12 cellular contexts compared by ENCODE assay signal in genomic region chrX:130857207-130857606, GRCh38. TPM values are rescaled to one million over a fixed set of nuclear protein-coding genes. Genes with fewer than 3 reads are reported as not detected.
A peak's percentile ranks its signal among the peaks of the same experiment; 100 is the strongest.
DNase-seq lines count a peak whose midpoint lies in the region; ATAC-seq and TF ChIP-seq lines count a peak whose summit lies in the region.
"Had no signal": no experiment of that assay in that cellular context is flagged by ENCODE, and none has a peak within 500 bp of the region (broad histone marks: within the 10 kb centered on the region; RNA-seq: fewer than 3 reads in every experiment).

No MANE protein-coding gene starts in this region.

- H2BK12ac ChIP-seq in H9 (ENCODE audit: insufficient read length, low read depth, low read length), result no peak overlapping the region

- H3K27ac ChIP-seq in H9 (ENCODE audit: insufficient read length, low read depth, low read length), result no peak overlapping the region
- H3K27ac ChIP-seq in stomach, result no peak overlapping the region
- H3K27ac ChIP-seq: A549, right lobe of liver had no signal

- H3K27ac Mint-ChIP-seq in activated CD4-positive, alpha-beta T cell treated with anti-CD3 and anti-CD28 coated beads, Interleukin-2, amount 10 ng/mL, durations not matched to agents 24 days and 14 days, result no peak overlapping the region
- no peak overlapping the region for H3K27ac Mint-ChIP-seq in activated T-helper 17 cell treated with anti-CD3 and anti-CD28 coated beads, Interleukin-2, amount 50 U/mL, for 72 hours
- no peak overlapping the region for H3K27ac Mint-ChIP-seq in H9

- H2AFZ ChIP-seq in H9 (ENCODE audit: low read length), result no peak overlapping the region

- no peak overlapping the region for H3K9ac ChIP-seq in H9 (ENCODE audit: extremely low read depth, insufficient read length, low read length)

- no peak overlapping the region for H3K18ac ChIP-seq in H9 (ENCODE audit: insufficient read length, low read depth, low read length)

- H3K79me1 ChIP-seq in H9 (ENCODE audit: insufficient read depth, low read depth, low read length, poor library complexity, severe bottlenecking), result no peaks in the 10 kb centered on the region

- POLR2A ChIA-PET in HEK293T (lab: Yijun Ruan, JAX), result no interaction called here

- H2BK120ac ChIP-seq in H9 (ENCODE audit: low read depth, low read length, poor library complexity, severe bottlenecking), result no peak overlapping the region

- H3K4me1 Mint-ChIP-seq in activated CD4-positive, alpha-beta T cell treated with anti-CD3 and anti-CD28 coated beads, Interleukin-2, amount 10 ng/mL, durations not matched to agents 24 days and 14 days, result peaks cover 7% of the 10 kb centered on the region
- peaks cover 6% of the 10 kb centered on the region for H3K4me1 Mint-ChIP-seq in activated T-helper 17 cell treated with anti-CD3 and anti-CD28 coated beads, Interleukin-2, amount 50 U/mL, for 72 hours
- no peaks in the 10 kb centered on the region for H3K4me1 Mint-ChIP-seq in H9

- no peak overlapping the region for H3K23ac ChIP-seq in H9 (ENCODE audit: insufficient read length, low read depth, low read length)

- no peak for TF ChIP-seq POLR2A in stomach (IDR thresholded peaks at IDR 0.05)

- TF ChIP-seq CTCF in H9 (conservative IDR thresholded peaks at IDR 0.05) (no peak), stomach (IDR thresholded peaks at IDR 0.05) (no peak)

- no peak overlapping the region for H3K4ac ChIP-seq in H9 (ENCODE audit: low read depth, low read length)

- H2BK20ac ChIP-seq in H9 (ENCODE audit: low read depth, low read length, poor library complexity, severe bottlenecking), result no peak overlapping the region

- peak; percentile 48 for DNase-seq in activated CD4-positive, alpha-beta T cell treated with anti-CD3 and anti-CD28 coated beads, Interleukin-2, amount 10 ng/mL, durations not matched to agents 24 days and 14 days
- DNase-seq in activated CD4-positive, alpha-beta T cell treated with anti-CD3 and anti-CD28 coated beads for 1 hour, result no peak
- no peak for DNase-seq in H9
- no peak for DNase-seq in stomach
- DNase-seq in HEK293T (ENCODE audit: extremely low spot score), result no peak
- DNase-seq: MM.1S, right lobe of liver had no signal

- no peaks in the 10 kb centered on the region for H4K20me1 ChIP-seq in H9 (ENCODE audit: control insufficient read depth, insufficient read depth, insufficient read length)

- H3K27me3 Mint-ChIP-seq in activated CD4-positive, alpha-beta T cell treated with anti-CD3 and anti-CD28 coated beads, Interleukin-2, amount 10 ng/mL, durations not matched to agents 24 days and 14 days, result no peaks in the 10 kb centered on the region
- no peaks in the 10 kb centered on the region for H3K27me3 Mint-ChIP-seq in activated T-helper 17 cell treated with anti-CD3 and anti-CD28 coated beads, Interleukin-2, amount 50 U/mL, for 72 hours
- no peaks in the 10 kb centered on the region for H3K27me3 Mint-ChIP-seq in H9 (ENCODE audit: low read depth)

- H3K14ac ChIP-seq in H9 (ENCODE audit: insufficient read depth, low read length), result no peak overlapping the region

- no peak overlapping the region for H4K8ac ChIP-seq in H9 (replicated peaks; ENCODE audit: insufficient read length, low read depth, low read length)

- no peaks in the 10 kb centered on the region for H3K36me3 ChIP-seq in stomach
- H3K36me3 ChIP-seq: HAP-1, right lobe of liver had no signal

- intact Hi-C loops in activated CD4-positive, alpha-beta T cell treated with anti-CD3 and anti-CD28 coated beads, Interleukin-2, amount 10 ng/mL, durations not matched to agents 24 days and 14 days (cut with micrococcal nuclease), result loop anchor here (1.0 to 5.0 kb wide), 2 partner anchors 45 to 99 kb away; partner anchors contain the start of gene ENOX2
- intact Hi-C loops in stomach (cut with DNase I; ENCODE audit: low total_unique reads), result no loop called here

- no peaks in the 10 kb centered on the region for H3K27me3 ChIP-seq in H9 (ENCODE audit: insufficient read depth, low read length)
- no peaks in the 10 kb centered on the region for H3K27me3 ChIP-seq in stomach
- H3K27me3 ChIP-seq: right lobe of liver had no signal

- H3K9me3 ChIP-seq in H9 (ENCODE audit: control insufficient read depth, low read depth, low read length) (no peaks in the 10 kb centered on the region), stomach (peaks cover 0 to 4% (median 1%) of the 10 kb centered on the region in 4 donors)
- H3K9me3 ChIP-seq: A549, HAP-1 had no signal

- H3K4me1 ChIP-seq in H9 (ENCODE audit: insufficient read depth, low read length), result no peaks in the 10 kb centered on the region
- no peaks in the 10 kb centered on the region for H3K4me1 ChIP-seq in stomach
- H3K4me1 ChIP-seq: A549, right lobe of liver had no signal

- H3K9me3 Mint-ChIP-seq in activated CD4-positive, alpha-beta T cell treated with anti-CD3 and anti-CD28 coated beads, Interleukin-2, amount 10 ng/mL, durations not matched to agents 24 days and 14 days, result no peaks in the 10 kb centered on the region
- no peaks in the 10 kb centered on the region for H3K9me3 Mint-ChIP-seq in activated T-helper 17 cell treated with anti-CD3 and anti-CD28 coated beads, Interleukin-2, amount 50 U/mL, for 72 hours
- peaks cover 3 to 6% of the 10 kb centered on the region in 2 experiments; a peak in 3 of 5 replicates for H3K9me3 Mint-ChIP-seq in H9

- no peaks in the 10 kb centered on the region for H3K79me2 ChIP-seq in H9 (ENCODE audit: insufficient read depth, low read length)

- no CpG with 5 or more reads among the region's 1 CpG for WGBS in H9 (ENCODE audit: extremely low coverage, insufficient read length, low lambda C conversion rate)
- 51 to 94% (median 86%) methylated on average over 1 of the region's 1 CpG for WGBS in stomach, 5 donors

- no peak overlapping the region for H3K4me3 Mint-ChIP-seq in activated CD4-positive, alpha-beta T cell treated with anti-CD3 and anti-CD28 coated beads, Interleukin-2, amount 10 ng/mL, durations not matched to agents 24 days and 14 days
- H3K4me3 Mint-ChIP-seq in activated T-helper 17 cell treated with anti-CD3 and anti-CD28 coated beads, Interleukin-2, amount 50 U/mL, for 72 hours, result no peak overlapping the region
- H3K4me3 Mint-ChIP-seq in H9, result no peak overlapping the region

- CTCF ChIA-PET in HEK293T (lab: Yijun Ruan, JAX), result no interaction called here

- H3K4me3 ChIP-seq in stomach, result no peak overlapping the region
- H3K4me3 ChIP-seq: A549, HAP-1, right lobe of liver had no signal

- no peak overlapping the region for H3K56ac ChIP-seq in H9 (ENCODE audit: insufficient read length, low read depth, low read length)

- H4K91ac ChIP-seq in H9 (ENCODE audit: insufficient read length, low read depth, low read length), result no peak overlapping the region

- peaks cover 5% of the 10 kb centered on the region for H3K36me3 Mint-ChIP-seq in activated CD4-positive, alpha-beta T cell treated with anti-CD3 and anti-CD28 coated beads, Interleukin-2, amount 10 ng/mL, durations not matched to agents 24 days and 14 days (ENCODE audit: low read depth)
- peaks cover 8% of the 10 kb centered on the region for H3K36me3 Mint-ChIP-seq in activated T-helper 17 cell treated with anti-CD3 and anti-CD28 coated beads, Interleukin-2, amount 50 U/mL, for 72 hours (ENCODE audit: low read depth)
- H3K36me3 Mint-ChIP-seq in H9 (ENCODE audit: insufficient read depth in 1 of 3, low read depth in 3 of 3), result peaks cover 0 to 2% (median 2%) of the 10 kb centered on the region in 3 experiments; a peak in 4 of 7 replicates

- H3K23me2 ChIP-seq in H9 (ENCODE audit: insufficient read length, low read depth, low read length, poor library complexity, severe bottlenecking), result no peaks in the 10 kb centered on the region

- H2BK15ac ChIP-seq in H9 (ENCODE audit: low read depth, low read length), result no peak overlapping the region

- no peak overlapping the region for H2AK5ac ChIP-seq in H9 (ENCODE audit: insufficient read length, low read length)

- no peak overlapping the region for H3T11ph ChIP-seq in H9 (ENCODE audit: low read length)

- H4K5ac ChIP-seq in H9 (ENCODE audit: insufficient read length, low read depth, low read length), result no peak overlapping the region

- ATAC-seq in GM21367 (IDR thresholded peaks at IDR 0.05; ENCODE audit: unreplicated experiment), result peak; percentile 86
- ATAC-seq in HG02981 (IDR thresholded peaks at IDR 0.05; ENCODE audit: unreplicated experiment), result peak; percentile 99
- ATAC-seq in activated T-helper 17 cell treated with anti-CD3 and anti-CD28 coated beads, Interleukin-2, amount 50 U/mL, for 72 hours (replicated peaks), result peak; percentile 96
- ATAC-seq: A549, right lobe of liver had no signal

- no peak for TF ChIP-seq EP300 in stomach (IDR thresholded peaks at IDR 0.05)

- no peak overlapping the region for H3K4me2 ChIP-seq in H9 (ENCODE audit: insufficient read depth, insufficient read length, low read length)
- H3K4me2 ChIP-seq: A549 had no signal

- H2BK5ac ChIP-seq in H9 (ENCODE audit: insufficient read length, low read length), result no peak overlapping the region

TF ChIP-seq in HEK293T, 16 proteins besides CTCF, POLR2A, EP300 and RAD21 (continues in another document):
- TF ChIP-seq SUZ12 (IDR thresholded peaks at IDR 0.05) (no peak), PKNOX1 (IDR thresholded peaks at IDR 0.05) (no peak), TARDBP (IDR thresholded peaks at IDR 0.05) (no peak), BHLHE40 (IDR thresholded peaks at IDR 0.05; ENCODE audit: borderline replicate concordance) (no peak), ARNT (IDR thresholded peaks at IDR 0.05) (no peak), NFRKB (IDR thresholded peaks at IDR 0.05) (no peak), LEF1 (IDR thresholded peaks at IDR 0.05; ENCODE audit: borderline replicate concordance) (no peak), FOXK2 (IDR thresholded peaks at IDR 0.05) (no peak), ELF4 (IDR thresholded peaks at IDR 0.05) (no peak), HDGF (IDR thresholded peaks at IDR 0.05; ENCODE audit: borderline replicate concordance) (no peak), L3MBTL2 (conservative IDR thresholded peaks at IDR 0.05) (no peak), FOXM1 (IDR thresholded peaks at IDR 0.05; ENCODE audit: borderline replicate concordance) (no peak), CTBP1 (IDR thresholded peaks at IDR 0.05; ENCODE audit: borderline replicate concordance) (no peak)

RNA-seq across cellular contexts. Expression of gene ENOX2, which starts 45.8 kb away (rescaled TPM):
- 13.9 and 17.0 TPM in 2 replicates for total RNA-seq in activated CD4-positive, alpha-beta T cell treated with anti-CD3 and anti-CD28 coated beads, Interleukin-2, amount 10 ng/mL, durations not matched to agents 24 days and 14 days
- 10 to 100 TPM in 1 of 2 donors, 1 to 10 TPM in 1; 7.0 to 13.0 TPM for total RNA-seq in activated T-helper 17 cell treated with anti-CD3 and anti-CD28 coated beads, Interleukin-2, amount 50 U/mL, for 72 hours
- total RNA-seq in H9 (2021), result 16.8 and 17.7 TPM in 2 replicates
- total RNA-seq in stomach, result 10 to 100 TPM in 3 of 5 donors, 1 to 10 TPM in 2; 2.6 to 12.1 (median 11.2) TPM
- polyA plus RNA-seq in stomach, result 1 to 10 TPM; 2.6 to 6.3 (median 4.5) TPM
